In genomic region chr6:34071884-34072379, GRCh38 we compare ENCODE assay signal across 28 cellular contexts.
"Had no signal": no experiment of that assay in that cellular context is flagged by ENCODE, and none has a peak within 500 bp of the region (broad histone marks: within the 10 kb centered on the region; RNA-seq: fewer than 3 reads in every experiment).

No MANE protein-coding gene starts in this region.

- DNase-seq: cortex of kidney; effector memory CD8-positive, alpha-beta T cell; foreskin fibroblast; gastrocnemius medialis; head of caudate nucleus; kidney; mammary epithelial cell; mesendoderm; midbrain; naive thymus-derived CD4-positive, alpha-beta T cell; nucleus accumbens; spleen; stimulated activated CD4-positive, alpha-beta T cell treated with anti-CD3 and anti-CD28 coated beads, Interleukin-4, amount 100 ng/mL, for 4 hours; stimulated activated naive CD8-positive, alpha-beta T cell treated with anti-CD3 and anti-CD28 coated beads, Interleukin-15, Interleukin-2, amounts not matched to agents 100 U/mL and 50 U/mL, for 24 hours; substantia nigra; testis; tibial artery; upper lobe of left lung had no signal

- H3K9me3 ChIP-seq: gastrocnemius medialis, prostate gland, right atrium auricular region, spleen, testis, tibial artery, upper lobe of left lung had no signal

- H3K9me3 Mint-ChIP-seq: effector memory CD8-positive, alpha-beta T cell; naive thymus-derived CD4-positive, alpha-beta T cell; nephron; neural progenitor cell; stimulated activated memory B cell treated with anti-CD40 and anti-IgM and Interleukin-4, amounts not matched to agents 10 μg/mL and 1 μg/mL and 100 μg/mL, for 72 hours had no signal

- H3K27ac Mint-ChIP-seq: effector memory CD8-positive, alpha-beta T cell; naive thymus-derived CD4-positive, alpha-beta T cell; nephron; neural progenitor cell; stimulated activated memory B cell treated with anti-CD40 and anti-IgM and Interleukin-4, amounts not matched to agents 10 μg/mL and 1 μg/mL and 100 μg/mL, for 72 hours had no signal

- H3K27me3 ChIP-seq: neural progenitor cell, right atrium auricular region, testis, upper lobe of left lung had no signal

- H3K4me1 ChIP-seq: gastrocnemius medialis, prostate gland, right atrium auricular region, spleen, testis, tibial artery, upper lobe of left lung had no signal

- H2AFZ ChIP-seq: neural progenitor cell had no signal

- ATAC-seq: effector memory CD8-positive, alpha-beta T cell; esophagus mucosa; gastrocnemius medialis; left lobe of liver; naive thymus-derived CD4-positive, alpha-beta T cell; stimulated activated memory B cell treated with anti-CD40 and anti-IgM and Interleukin-4, amounts not matched to agents 10 μg/mL and 1 μg/mL and 100 μg/mL, for 72 hours; stimulated activated naive CD8-positive, alpha-beta T cell treated with anti-CD3 and anti-CD28 coated beads, Interleukin-15, Interleukin-2, amounts not matched to agents 100 U/mL and 50 U/mL, for 24 hours had no signal

- H3K36me3 Mint-ChIP-seq: naive thymus-derived CD4-positive, alpha-beta T cell; neural progenitor cell; stimulated activated memory B cell treated with anti-CD40 and anti-IgM and Interleukin-4, amounts not matched to agents 10 μg/mL and 1 μg/mL and 100 μg/mL, for 72 hours had no signal

- H3K4me3 Mint-ChIP-seq: effector memory CD8-positive, alpha-beta T cell; naive thymus-derived CD4-positive, alpha-beta T cell; nephron; neural progenitor cell; stimulated activated memory B cell treated with anti-CD40 and anti-IgM and Interleukin-4, amounts not matched to agents 10 μg/mL and 1 μg/mL and 100 μg/mL, for 72 hours had no signal

- H3K4me3 ChIP-seq: gastrocnemius medialis, neural progenitor cell, prostate gland, right atrium auricular region, skin epidermis, spleen, testis, tibial artery, upper lobe of left lung had no signal

- H3K4me2 ChIP-seq: neural progenitor cell had no signal

- H3K36me3 ChIP-seq: gastrocnemius medialis, neural progenitor cell, prostate gland, right atrium auricular region, spleen, tibial artery, upper lobe of left lung had no signal

- H3K27me3 Mint-ChIP-seq: effector memory CD8-positive, alpha-beta T cell had no signal

- H3K27ac ChIP-seq: epithelial cell of prostate, gastrocnemius medialis, neural progenitor cell, prostate gland, right atrium auricular region, skin epidermis, spleen, testis, tibial artery, upper lobe of left lung had no signal

- H3K4me1 Mint-ChIP-seq: naive thymus-derived CD4-positive, alpha-beta T cell; nephron; stimulated activated memory B cell treated with anti-CD40 and anti-IgM and Interleukin-4, amounts not matched to agents 10 μg/mL and 1 μg/mL and 100 μg/mL, for 72 hours had no signal

- H3K9ac ChIP-seq: neural progenitor cell had no signal

- FAIRE-seq: endometrium, kidney had no signal
